Comparison of ENCODE assay signal across 10 cellular contexts in genomic region chr7:767941-768729, GRCh38. TPM values are rescaled to one million over a fixed set of nuclear protein-coding genes. Genes with fewer than 3 reads are reported as not detected.
DNase-seq lines count a peak whose midpoint lies in the region; ATAC-seq and TF ChIP-seq lines count a peak whose summit lies in the region.
"Had no signal": no experiment of that assay in that cellular context is flagged by ENCODE, and none has a peak within 500 bp of the region (broad histone marks: within the 10 kb centered on the region; RNA-seq: fewer than 3 reads in every experiment).

No MANE protein-coding gene starts in this region.

- DNase-seq in AG09309 (ENCODE audit: low read depth) (peak; percentile 17), NCI-H128 (lab: John Stamatoyannopoulos, UW; ENCODE audit: unreplicated experiment) (peak; percentile 96), astrocyte of the spinal cord (ENCODE audit: low read depth, low spot score) (peak; percentile 94), lung (ENCODE audit: low spot score) (no peak), Kasumi-1 (lab: John Stamatoyannopoulos, UW) (no peak), mucosa of gallbladder (ENCODE audit: low spot score) (no peak), NCI-H524 (lab: John Stamatoyannopoulos, UW) (no peak)
- DNase-seq in NK-92 treated with Interleukin-12 subunit alpha and Interleukin-12 subunit beta, amount 100 ng/mL, for 24 hours (lab: John Stamatoyannopoulos, UW), result no peak
- DNase-seq: Calu3 had no signal

- peak; percentile 7 for ATAC-seq in lung (ENCODE audit: insufficient read depth, low FRiP score)

- in situ Hi-C loops in astrocyte of the spinal cord (cut with HindIII; ENCODE audit: low sequenced_read_pairs), result no loop called here

- H3K4me1 ChIP-seq in lung (ENCODE audit: control insufficient read depth in 2 of 2, insufficient read depth in 2 of 2, low read length in 2 of 2), result peaks cover 6 to 7% of the 10 kb centered on the region in 2 donors

- no peaks in the 10 kb centered on the region for H3K9me3 ChIP-seq in lung (ENCODE audit: control insufficient read depth in 2 of 2, insufficient read depth in 1 of 2, low read length in 1 of 2)
- H3K9me3 ChIP-seq: left lung had no signal

- WGBS in lung, 2 donors, result 90% methylated on average over 65 of the region's 65 CpGs

- H3K27ac ChIP-seq in lung (ENCODE audit: low read depth in 1 of 2, low read length in 1 of 2), result no peak overlapping the region

- H3K27me3 ChIP-seq in lung (ENCODE audit: control insufficient read depth, insufficient read depth), result no peaks in the 10 kb centered on the region
- H3K27me3 ChIP-seq: left lung had no signal

- H3K4me3 ChIP-seq in AG09309 (ENCODE audit: control insufficient read depth, low read depth, low read length), result no peak overlapping the region
- peak overlapping the region; percentile 3 for H3K4me3 ChIP-seq in astrocyte of the spinal cord (ENCODE audit: low read depth, low read length)
- H3K4me3 ChIP-seq in lung, result no peak overlapping the region
- H3K4me3 ChIP-seq: left lung had no signal

- H3K36me3 ChIP-seq in lung (ENCODE audit: control insufficient read depth in 2 of 2, insufficient read depth in 2 of 2, low read length in 2 of 2), result peaks cover 19 to 39% of the 10 kb centered on the region in 2 donors

- TF ChIP-seq CTCF in AG09309 (IDR thresholded peaks at IDR 0.05; ENCODE audit: control insufficient read depth, insufficient read depth, low read depth, low read length, missing control alignments), result no peak
- TF ChIP-seq CTCF in astrocyte of the spinal cord (IDR thresholded peaks at IDR 0.05; ENCODE audit: low read depth, low read length), result no peak
- TF ChIP-seq CTCF in lung (IDR thresholded peaks at IDR 0.05; ENCODE audit: control extremely low read depth, extremely low read depth), result no peak

RNA-seq across cellular contexts. Expression of gene PRKAR1B, which starts 41.1 kb away (rescaled TPM):
- total RNA-seq in lung, result 10 to 100 TPM; 14.7 to 32.0 TPM
- polyA plus RNA-seq in lung, result 10 to 100 TPM; 11.3 to 17.8 TPM
- total RNA-seq in mucosa of gallbladder, result 19.9 TPM

RNA-seq across cellular contexts. Expression of gene DNAAF5, which starts 41.6 kb away (rescaled TPM):
- total RNA-seq in lung, result 10 to 100 TPM; 20.9 to 30.2 TPM
- 10 to 100 TPM; 10.2 to 16.4 TPM for polyA plus RNA-seq in lung
- 30.9 TPM for total RNA-seq in mucosa of gallbladder

Comparison
In these comparisons a context has a peak if more than half of its experiments do, and no peak if none do; other contexts are left out.
1. DNase-seq: peak in AG09309 (single experiment), NCI-H128 (single experiment) and astrocyte of the spinal cord (single experiment); none in lung (single experiment), Kasumi-1 (0 of 2), NK-92 treated with Interleukin-12 subunit alpha and Interleukin-12 subunit beta, amount 100 ng/mL, for 24 hours (single experiment), mucosa of gallbladder (single experiment) and NCI-H524 (0 of 2).